Comparison of ENCODE assay signal across 1 cellular context in genomic region chr7:140205600-140205999, GRCh38.
TF ChIP-seq lines count a peak whose summit lies in the region.

No MANE protein-coding gene starts in this region.

TF ChIP-seq in HepG2, 621 proteins besides CTCF, POLR2A, EP300 and RAD21:
- TF ChIP-seq ZBTB40 (IDR thresholded peaks at IDR 0.05) (no peak), ZBTB40 (CRISPR knock-in tag; IDR thresholded peaks at IDR 0.05) (no peak), NR2F6 (IDR thresholded peaks at IDR 0.05) (peak; percentile 24; the same call in 1 of the 2 replicates), NR2F6 (CRISPR knock-in tag; IDR thresholded peaks at IDR 0.05) (no peak)
